In the genomic region with DNA sequence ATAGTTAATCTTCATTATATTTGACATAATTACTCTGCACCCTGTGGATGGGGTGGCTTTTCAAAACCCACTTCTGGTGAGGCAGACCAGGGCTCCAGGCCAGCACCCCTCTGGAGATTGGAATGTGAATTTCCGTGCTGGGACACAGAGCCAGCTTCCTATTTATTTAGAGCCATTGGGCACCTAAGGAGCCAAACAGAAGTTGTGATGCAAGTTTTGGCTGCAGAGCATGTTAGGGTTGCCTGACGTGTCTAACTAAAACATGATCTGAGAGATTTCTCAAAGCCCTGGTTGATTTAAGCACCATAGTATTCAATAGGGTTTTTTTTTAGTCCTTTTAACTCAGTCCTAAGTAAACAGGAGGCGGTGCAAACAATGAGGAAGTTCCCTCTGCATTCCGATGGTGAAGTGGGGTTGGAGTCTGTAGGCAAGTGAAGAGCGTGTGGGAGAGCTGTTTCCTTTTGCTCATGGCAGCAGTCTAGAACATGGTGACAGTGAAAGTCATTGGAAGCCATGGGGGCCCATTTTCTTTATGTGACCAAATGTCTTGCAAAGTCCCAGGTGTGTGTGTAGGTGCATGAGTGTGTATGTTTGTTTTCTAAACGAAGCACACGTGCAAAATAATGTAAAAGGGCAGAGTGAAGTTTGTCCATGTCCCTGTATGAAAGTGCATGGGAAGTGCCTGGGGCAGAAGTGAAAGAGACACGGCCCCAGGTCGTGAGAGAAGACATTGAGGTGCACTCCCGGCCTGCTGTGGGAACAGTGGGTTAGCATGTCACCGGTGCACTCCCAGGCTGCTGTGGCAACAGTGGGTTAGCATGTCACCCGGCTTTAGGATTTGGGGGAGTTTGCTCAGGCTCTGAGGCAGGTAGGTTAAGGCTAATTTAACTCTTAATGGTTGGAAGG, we compare ENCODE assay signal across 8 cellular contexts.
A peak's percentile ranks its signal among the peaks of the same experiment; 100 is the strongest.
DNase-seq lines count a peak whose midpoint lies in the region; ATAC-seq and TF ChIP-seq lines count a peak whose summit lies in the region.

No MANE protein-coding gene starts in this region.

- H3K27me3 Mint-ChIP-seq in activated T-cell treated with anti-CD3 and anti-CD28 coated beads, Interleukin-2, amount 50 U/mL, for 24 hours = no peaks in the 10 kb centered on the region
- peaks cover 7% of the 10 kb centered on the region for H3K27me3 Mint-ChIP-seq in activated B cell treated with CpG ODN at 0.5 μM for 24 hours
- H3K27me3 Mint-ChIP-seq in nephron progenitor cell (ENCODE audit: low read depth, poor library complexity) = peaks cover 15% of the 10 kb centered on the region

- H3K27me3 ChIP-seq in esophagus muscularis mucosa = no peaks in the 10 kb centered on the region

- H3K27ac Mint-ChIP-seq in activated T-cell treated with anti-CD3 and anti-CD28 coated beads, Interleukin-2, amount 50 U/mL, for 24 hours = peak overlapping the region; percentile 87
- H3K27ac Mint-ChIP-seq in activated B cell treated with CpG ODN at 0.5 μM for 24 hours (no peak overlapping the region), nephron progenitor cell (no peak overlapping the region)

- peak overlapping the region; percentile 72 for H3K4me3 Mint-ChIP-seq in activated T-cell treated with anti-CD3 and anti-CD28 coated beads, Interleukin-2, amount 50 U/mL, for 24 hours
- H3K4me3 Mint-ChIP-seq in activated B cell treated with CpG ODN at 0.5 μM for 24 hours = no peak overlapping the region
- peak overlapping the region; percentile 28 for H3K4me3 Mint-ChIP-seq in nephron progenitor cell

- CTCF ChIA-PET in activated B cell treated with CpG ODN at 0.5 μM for 24 hours (lab: Charles Lee) = no interaction called here

- POLR2A ChIA-PET in activated B cell treated with CpG ODN at 0.5 μM for 24 hours (lab: Charles Lee) = no interaction called here

- no peak overlapping the region for H3K4me3 ChIP-seq in esophagus muscularis mucosa

- ATAC-seq in activated B cell treated with CpG ODN at 0.5 μM for 24 hours (ENCODE audit: low read depth) = peak; percentile 10

- WGBS in esophagus muscularis mucosa = 38% methylated on average over 12 of the region's 12 CpGs

- no peaks in the 10 kb centered on the region for H3K36me3 ChIP-seq in esophagus muscularis mucosa

- intact Hi-C loops in activated B cell treated with CpG ODN at 0.5 μM for 24 hours (cut with micrococcal nuclease) (loop anchor here (5.0 kb wide), 1 partner anchor 117 kb away; the partner anchor contains the start of gene PRKCH), esophagus muscularis mucosa (cut with DNase I) (no loop called here)

- peaks cover 94% of the 10 kb centered on the region for H3K4me1 Mint-ChIP-seq in activated T-cell treated with anti-CD3 and anti-CD28 coated beads, Interleukin-2, amount 50 U/mL, for 24 hours (ENCODE audit: low read depth)
- peaks cover 24% of the 10 kb centered on the region for H3K4me1 Mint-ChIP-seq in activated B cell treated with CpG ODN at 0.5 μM for 24 hours
- H3K4me1 Mint-ChIP-seq in nephron progenitor cell = peaks cover 48% of the 10 kb centered on the region

- H3K9me3 ChIP-seq in esophagus muscularis mucosa = no peaks in the 10 kb centered on the region

- H3K27ac ChIP-seq in esophagus muscularis mucosa (replicated peaks in 1 of 4) = peak overlapping the region in 3 of 4 donors; percentile 10 to 24 (median 22)

- TF ChIP-seq CTCF in activated B cell treated with CpG ODN at 0.5 μM for 24 hours (IDR thresholded peaks at IDR 0.05) = no peak
- TF ChIP-seq CTCF in esophagus muscularis mucosa (IDR thresholded peaks at IDR 0.05) = no peak
- TF ChIP-seq CTCF in nephron progenitor cell (IDR thresholded peaks at IDR 0.05) = no peak

- DNase-seq in activated T-cell treated with anti-CD3 and anti-CD28 coated beads, Interleukin-2, amount 50 U/mL, for 24 hours = no peak
- DNase-seq in activated T-cell treated with anti-CD3 and anti-CD28 coated beads, Interleukin-2, amount 50 U/mL, for 1 hour = no peak
- DNase-seq in HPDE6-E6E7 (ENCODE audit: extremely low spot score) (peak; percentile 63), activated B cell treated with CpG ODN at 0.5 μM for 24 hours (no peak), esophagus muscularis mucosa (ENCODE audit: extremely low spot score) (peak; percentile 90), nephron progenitor cell (no peak), NCI-H1694 treated with DMSO at 0.1 percent for 48 hours (lab: John Stamatoyannopoulos, UW) (no peak)
- DNase-seq in activated CD4-positive, CD25-positive, alpha-beta regulatory T cell (lab: John Stamatoyannopoulos, UW) = no peak

- H3K36me3 Mint-ChIP-seq in activated T-cell treated with anti-CD3 and anti-CD28 coated beads, Interleukin-2, amount 50 U/mL, for 24 hours (ENCODE audit: low read depth) = peaks cover 39% of the 10 kb centered on the region
- H3K36me3 Mint-ChIP-seq in activated B cell treated with CpG ODN at 0.5 μM for 24 hours (ENCODE audit: low read depth) (no peaks in the 10 kb centered on the region), nephron progenitor cell (ENCODE audit: low read depth) (no peaks in the 10 kb centered on the region)

- H3K4me1 ChIP-seq in esophagus muscularis mucosa = peaks cover 12 to 22% (median 18%) of the 10 kb centered on the region in 4 donors

- no peak for TF ChIP-seq EP300 in esophagus muscularis mucosa (IDR thresholded peaks at IDR 0.05)

- no peak for TF ChIP-seq POLR2A in esophagus muscularis mucosa (IDR thresholded peaks at IDR 0.05; ENCODE audit: low read depth)

- H3K9me3 Mint-ChIP-seq in activated T-cell treated with anti-CD3 and anti-CD28 coated beads, Interleukin-2, amount 50 U/mL, for 24 hours = no peaks in the 10 kb centered on the region
- H3K9me3 Mint-ChIP-seq in activated B cell treated with CpG ODN at 0.5 μM for 24 hours (no peaks in the 10 kb centered on the region), nephron progenitor cell (no peaks in the 10 kb centered on the region)

Comparison
In these comparisons a context has a peak if more than half of its experiments do, and no peak if none do; other contexts are left out.
1. DNase-seq: peak in HPDE6-E6E7 (single experiment) and esophagus muscularis mucosa (single experiment); none in activated T-cell treated with anti-CD3 and anti-CD28 coated beads, Interleukin-2, amount 50 U/mL, for 24 hours (single experiment), activated T-cell treated with anti-CD3 and anti-CD28 coated beads, Interleukin-2, amount 50 U/mL, for 1 hour (single experiment), activated B cell treated with CpG ODN at 0.5 μM for 24 hours (single experiment), nephron progenitor cell (single experiment), NCI-H1694 treated with DMSO at 0.1 percent for 48 hours (single experiment) and activated CD4-positive, CD25-positive, alpha-beta regulatory T cell (0 of 4).